Comparison of ENCODE assay signal across 1 cellular context in genomic region chr6:23547851-23548250, GRCh38.
TF ChIP-seq lines count a peak whose summit lies in the region.

No MANE protein-coding gene starts in this region.

TF ChIP-seq in HepG2, 621 proteins besides CTCF, POLR2A, EP300 and RAD21 (continued from another document):
- no peak for TF ChIP-seq PBX3 (CRISPR knock-in tag; IDR thresholded peaks at IDR 0.05; ENCODE audit: borderline replicate concordance)
- TF ChIP-seq ZNF766 (CRISPR knock-in tag; IDR thresholded peaks at IDR 0.05; ENCODE audit: borderline replicate concordance) = no peak
- no peak for TF ChIP-seq ZNF24 (IDR thresholded peaks at IDR 0.05)
- peak; percentile 39; the same call in 1 of the 2 replicates for TF ChIP-seq SMC3 (IDR thresholded peaks at IDR 0.05; ENCODE audit: low read length)
- TF ChIP-seq CCDC6 (CRISPR knock-in tag; IDR thresholded peaks at IDR 0.05) = no peak
- TF ChIP-seq ZNF652 (CRISPR knock-in tag; IDR thresholded peaks at IDR 0.05; ENCODE audit: borderline replicate concordance, low read depth) = no peak
- TF ChIP-seq ZZZ3 (CRISPR knock-in tag; IDR thresholded peaks at IDR 0.05; ENCODE audit: borderline replicate concordance) = no peak
- TF ChIP-seq RARA (CRISPR knock-in tag; IDR thresholded peaks at IDR 0.05) = no peak
- no peak for TF ChIP-seq CREM (IDR thresholded peaks at IDR 0.05)
- TF ChIP-seq CREM (CRISPR knock-in tag; IDR thresholded peaks at IDR 0.05) = no peak
- TF ChIP-seq STAG1 (CRISPR knock-in tag; IDR thresholded peaks at IDR 0.05) = peak; percentile 37; the same call in 1 of the 2 replicates
- no peak for TF ChIP-seq ZNF790 (CRISPR knock-in tag; IDR thresholded peaks at IDR 0.05; ENCODE audit: borderline replicate concordance)
- no peak for TF ChIP-seq ZNF121 (CRISPR knock-in tag; IDR thresholded peaks at IDR 0.05)
- TF ChIP-seq DPF2 (CRISPR knock-in tag; IDR thresholded peaks at IDR 0.05; ENCODE audit: borderline replicate concordance, low read depth) = no peak
- TF ChIP-seq SP140L (CRISPR knock-in tag; IDR thresholded peaks at IDR 0.05; ENCODE audit: borderline replicate concordance) = no peak
- TF ChIP-seq FOXA1 (IDR thresholded peaks at IDR 0.05) = peak; percentile 78
- no peak for TF ChIP-seq FOXA1 (CRISPR knock-in tag; IDR thresholded peaks at IDR 0.05)
- TF ChIP-seq RFX3 (CRISPR knock-in tag; IDR thresholded peaks at IDR 0.05) = no peak
